ENCODE assay signal across 26 cellular contexts in the genomic region with DNA sequence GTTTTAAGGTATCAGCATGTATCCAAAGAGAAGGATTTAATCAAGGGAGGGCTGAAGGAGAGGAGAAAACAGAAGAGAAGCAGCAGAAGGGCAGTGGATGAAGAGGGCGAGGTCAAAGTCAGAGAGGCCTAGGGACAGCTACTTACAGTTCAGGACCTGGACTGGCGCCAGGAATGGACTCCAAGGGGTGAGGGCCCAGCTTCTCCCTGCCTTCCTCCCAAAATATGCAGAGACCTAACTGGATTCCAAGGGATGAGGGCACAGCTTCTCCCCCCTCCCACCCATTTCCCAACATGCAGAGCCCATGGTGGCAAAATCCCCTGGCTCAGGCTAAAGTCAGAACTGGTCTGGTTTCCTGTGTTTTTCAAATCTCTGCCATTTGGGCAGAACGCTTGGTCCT. TPM values are rescaled to one million over a fixed set of nuclear protein-coding genes. Genes with fewer than 3 reads are reported as not detected.
DNase-seq lines count a peak whose midpoint lies in the region; ATAC-seq and TF ChIP-seq lines count a peak whose summit lies in the region.
"Had no signal": no experiment of that assay in that cellular context is flagged by ENCODE, and none has a peak within 500 bp of the region (broad histone marks: within the 10 kb centered on the region; RNA-seq: fewer than 3 reads in every experiment).

No MANE protein-coding gene starts in this region.

- whole genome bisulfite sequencing in ovary, 3 donors, result 84 to 94% (median 93%) methylated on average over 3 of the region's 3 CpGs

- H3K4me3 ChIP-seq in left ventricle myocardium inferior (no peak overlapping the region), ovary (no peak overlapping the region)
- H3K4me3 ChIP-seq: gastrocnemius medialis had no signal

- H3K27me3 ChIP-seq in left ventricle myocardium inferior (ENCODE audit: low read depth) (no peaks in the 10 kb centered on the region), ovary (no peaks in the 10 kb centered on the region)
- H3K27me3 ChIP-seq: gastrocnemius medialis had no signal

- TF ChIP-seq POLR2A in ovary (IDR thresholded peaks at IDR 0.05), result no peak

- H3K27ac ChIP-seq in left ventricle myocardium inferior (replicated peaks) (no peak overlapping the region), ovary (no peak overlapping the region)
- H3K27ac ChIP-seq: gastrocnemius medialis had no signal

- DNase-seq in Right ventricle myocardium superior (peak; percentile 51), left ventricle myocardium inferior (no peak), left ventricle myocardium superior (peak; percentile 50), ovary (peak in 4 of 5 donors; percentile 20 to 52 (median 42)), NCI-H1436 (lab: John Stamatoyannopoulos, UW) (no peak), NCI-H146 (lab: John Stamatoyannopoulos, UW) (no peak), NCI-H2196 (lab: John Stamatoyannopoulos, UW; ENCODE audit: unreplicated experiment) (no peak)
- DNase-seq in activated CD4-positive, alpha-beta T cell treated with anti-CD3 and anti-CD28 coated beads for 1 hour, result no peak
- DNase-seq: activated CD8-positive, alpha-beta memory T cell treated with anti-CD3 and anti-CD28 coated beads, Interleukin-2, amount 50 U/mL, for 48 hours; activated CD8-positive, alpha-beta T cell treated with anti-CD3 and anti-CD28 coated beads for 36 hours; activated naive CD4-positive, alpha-beta T cell treated with anti-CD3 and anti-CD28 coated beads, Interleukin-2, amount 50 U/mL, for 16 hours; AML-193; amniotic stem cell; CD4-positive, CD25-positive, alpha-beta regulatory T cell; effector CD4-positive, alpha-beta T cell; gastrocnemius medialis; KBM-7; NCI-H1105; NCI-H1930; NCI-H2171 treated with DMSO at 0.1 percent for 48 hours; NCI-H524; stimulated activated CD4-positive, alpha-beta T cell treated with anti-CD3 and anti-CD28 coated beads, Interleukin-4, amount 100 ng/mL, for 24 hours; T-helper 17 cell; trophoblast cell had no signal

- TF ChIP-seq EP300 in ovary (IDR thresholded peaks at IDR 0.05), result no peak

- H3K4me1 ChIP-seq in left ventricle myocardium inferior, result peaks cover 22% of the 10 kb centered on the region
- peaks cover 2% of the 10 kb centered on the region for H3K4me1 ChIP-seq in ovary (ENCODE audit: insufficient read depth)

- ATAC-seq in Right ventricle myocardium superior (ENCODE audit: poor library complexity) (no peak), left ventricle myocardium superior (no peak)
- ATAC-seq: activated CD8-positive, alpha-beta T cell treated with anti-CD3 and anti-CD28 coated beads for 36 hours; activated T-helper 17 cell treated with anti-CD3 and anti-CD28 coated beads, Interleukin-2, amount 50 U/mL, for 72 hours; gastrocnemius medialis; sciatic nerve; T-helper 17 cell had no signal

- TF ChIP-seq CTCF in left ventricle myocardium inferior (IDR thresholded peaks at IDR 0.05; ENCODE audit: borderline replicate concordance) (no peak), ovary (IDR thresholded peaks at IDR 0.05) (no peak)

- intact Hi-C loops in Right ventricle myocardium superior (cut with DNase I), result no loop called here
- intact Hi-C loops in left ventricle myocardium inferior (cut with micrococcal nuclease), result no loop called here
- intact Hi-C loops in left ventricle myocardium superior (cut with micrococcal nuclease), result no loop called here
- intact Hi-C loops in ovary (cut with DNase I), result no loop called here

- H3K9me3 ChIP-seq in left ventricle myocardium inferior (replicated peaks) (no peaks in the 10 kb centered on the region), ovary (no peaks in the 10 kb centered on the region)
- H3K9me3 ChIP-seq: gastrocnemius medialis had no signal

- no peaks in the 10 kb centered on the region for H3K36me3 ChIP-seq in left ventricle myocardium inferior
- H3K36me3 ChIP-seq in ovary, result no peaks in the 10 kb centered on the region
- H3K36me3 ChIP-seq: gastrocnemius medialis had no signal

RNA-seq across cellular contexts. Expression of a gene that starts 3.4 kb away (rescaled TPM):
- total RNA-seq in Right ventricle myocardium superior, result 9.4 TPM
- 8.9 TPM for total RNA-seq in left ventricle myocardium inferior
- 13.5 TPM for total RNA-seq in left ventricle myocardium superior
- 10 to 100 TPM; 21.1 to 39.2 (median 34.5) TPM for total RNA-seq in ovary
- 10 to 100 TPM; 29.1 to 41.7 TPM for polyA plus RNA-seq in ovary

Comparison
In these comparisons a context has a peak if more than half of its experiments do, and no peak if none do; other contexts are left out.
1. DNase-seq: peak in Right ventricle myocardium superior (single experiment), left ventricle myocardium superior (single experiment) and ovary (4 of 5); none in left ventricle myocardium inferior (single experiment), activated CD4-positive, alpha-beta T cell treated with anti-CD3 and anti-CD28 coated beads for 1 hour (single experiment), NCI-H1436 (single experiment), NCI-H146 (single experiment) and NCI-H2196 (single experiment).